Comparison of ENCODE assay signal across 10 cellular contexts in genomic region chr2:157182834-157183396, GRCh38.
A peak's percentile ranks its signal among the peaks of the same experiment; 100 is the strongest.
DNase-seq lines count a peak whose midpoint lies in the region; ATAC-seq and TF ChIP-seq lines count a peak whose summit lies in the region.
"Had no signal": no experiment of that assay in that cellular context is flagged by ENCODE, and none has a peak within 500 bp of the region (broad histone marks: within the 10 kb centered on the region; RNA-seq: fewer than 3 reads in every experiment).

No MANE protein-coding gene starts in this region.

- no peak overlapping the region for H3K4me2 ChIP-seq in OCI-LY3 (ENCODE audit: low read length)

- H3K9me3 ChIP-seq in OCI-LY3 (ENCODE audit: insufficient read depth, low read length) = no peaks in the 10 kb centered on the region
- H3K9me3 ChIP-seq in esophagus squamous epithelium = no peaks in the 10 kb centered on the region
- H3K9me3 ChIP-seq in SJCRH30 (replicated peaks) = no peaks in the 10 kb centered on the region

- intact Hi-C loops in activated CD4-positive, alpha-beta T cell treated with anti-CD3 and anti-CD28 coated beads for 36 hours (cut with DNase I, micrococcal nuclease) = no loop called here
- intact Hi-C loops in esophagus squamous epithelium (cut with DNase I) = no loop called here

- WGBS in esophagus squamous epithelium, 2 donors = 4 to 9% methylated on average over 3 of the region's 3 CpGs

- no peak overlapping the region for H3K27ac Mint-ChIP-seq in activated CD4-positive, alpha-beta T cell treated with anti-CD3 and anti-CD28 coated beads for 36 hours
- no peak overlapping the region for H3K27ac Mint-ChIP-seq in stimulated activated effector memory CD8-positive, alpha-beta T cell treated with anti-CD3 and anti-CD28 coated beads, Interleukin-12 subunit alpha, Interleukin-12 subunit beta, amount 100 ng/mL, for 72 hours

- CTCF ChIA-PET in activated CD4-positive, alpha-beta T cell treated with anti-CD3 and anti-CD28 coated beads for 36 hours (lab: Charles Lee) = interaction anchor here (0.7 to 2.2 kb wide), 2 partner anchors 11 to 949 kb away, joined by 3 to 10 read pairs; no protein-coding TSS in a partner anchor

- H3K27ac ChIP-seq in OCI-LY3 (ENCODE audit: low read length) (no peak overlapping the region), esophagus squamous epithelium (peak overlapping the region in 3 of 4 donors; percentile 27 to 51 (median 51)), SJCRH30 (no peak overlapping the region)

- H3K36me3 ChIP-seq in OCI-LY3 (replicated peaks; ENCODE audit: low read depth, low read length) = no peaks in the 10 kb centered on the region
- no peaks in the 10 kb centered on the region for H3K36me3 ChIP-seq in esophagus squamous epithelium
- H3K36me3 ChIP-seq in SJCRH30 = no peaks in the 10 kb centered on the region

- no peaks in the 10 kb centered on the region for H3K4me1 ChIP-seq in OCI-LY3 (ENCODE audit: low read length)
- H3K4me1 ChIP-seq in esophagus squamous epithelium = peaks cover 5 to 12% (median 7%) of the 10 kb centered on the region in 3 donors
- H3K4me1 ChIP-seq in SJCRH30 = 0 out of 2 replicates have a peak, but pooled peaks cover 2% of the 10 kb centered on the region

- peak; percentile 65 for ATAC-seq in activated CD4-positive, alpha-beta T cell treated with anti-CD3 and anti-CD28 coated beads for 36 hours
- peak; percentile 67 for ATAC-seq in stimulated activated effector memory CD8-positive, alpha-beta T cell treated with anti-CD3 and anti-CD28 coated beads, Interleukin-12 subunit alpha, Interleukin-12 subunit beta, amount 100 ng/mL, for 72 hours
- ATAC-seq in HG03469 (IDR thresholded peaks at IDR 0.05; ENCODE audit: unreplicated experiment) = no peak

- no peak for DNase-seq in activated CD4-positive, alpha-beta T cell treated with anti-CD3 and anti-CD28 coated beads for 36 hours
- DNase-seq in activated CD4-positive, alpha-beta T cell treated with anti-CD3 and anti-CD28 coated beads, Interleukin-2, amount 50 U/mL, for 1 hour = no peak
- DNase-seq in esophagus squamous epithelium (lab: John Stamatoyannopoulos, UW) (no peak), UCSD-AML1 (lab: John Stamatoyannopoulos, UW; ENCODE audit: unreplicated experiment) (no peak), SJCRH30 (no peak)
- DNase-seq in stimulated activated effector memory CD8-positive, alpha-beta T cell treated with anti-CD3 and anti-CD28 coated beads, Interleukin-12 subunit alpha, Interleukin-12 subunit beta, amount 100 ng/mL, for 72 hours (ENCODE audit: low spot score in 2 of 2) = no peak
- DNase-seq: COR-L47, small intestine had no signal

- H4K20me1 ChIP-seq in OCI-LY3 (ENCODE audit: insufficient read depth, low read length) = no peaks in the 10 kb centered on the region

- H3K9me3 Mint-ChIP-seq in activated CD4-positive, alpha-beta T cell treated with anti-CD3 and anti-CD28 coated beads for 36 hours (ENCODE audit: low read depth) = no peaks in the 10 kb centered on the region
- no peaks in the 10 kb centered on the region for H3K9me3 Mint-ChIP-seq in stimulated activated effector memory CD8-positive, alpha-beta T cell treated with anti-CD3 and anti-CD28 coated beads, Interleukin-12 subunit alpha, Interleukin-12 subunit beta, amount 100 ng/mL, for 72 hours

- H3K4me3 Mint-ChIP-seq in activated CD4-positive, alpha-beta T cell treated with anti-CD3 and anti-CD28 coated beads for 36 hours = no peak overlapping the region
- no peak overlapping the region for H3K4me3 Mint-ChIP-seq in stimulated activated effector memory CD8-positive, alpha-beta T cell treated with anti-CD3 and anti-CD28 coated beads, Interleukin-12 subunit alpha, Interleukin-12 subunit beta, amount 100 ng/mL, for 72 hours

- H3K4me3 ChIP-seq in OCI-LY3 (ENCODE audit: low read length) (no peak overlapping the region), esophagus squamous epithelium (no peak overlapping the region), SJCRH30 (no peak overlapping the region)

- TF ChIP-seq CTCF in OCI-LY3 (IDR thresholded peaks at IDR 0.05; ENCODE audit: low read depth, low read length) (no peak), esophagus squamous epithelium (IDR thresholded peaks at IDR 0.05) (no peak)

- no peaks in the 10 kb centered on the region for H3K36me3 Mint-ChIP-seq in activated CD4-positive, alpha-beta T cell treated with anti-CD3 and anti-CD28 coated beads for 36 hours (ENCODE audit: low read depth)
- no peaks in the 10 kb centered on the region for H3K36me3 Mint-ChIP-seq in stimulated activated effector memory CD8-positive, alpha-beta T cell treated with anti-CD3 and anti-CD28 coated beads, Interleukin-12 subunit alpha, Interleukin-12 subunit beta, amount 100 ng/mL, for 72 hours

- H3K27me3 ChIP-seq in OCI-LY3 (ENCODE audit: low read depth, low read length) = no peaks in the 10 kb centered on the region
- no peaks in the 10 kb centered on the region for H3K27me3 ChIP-seq in esophagus squamous epithelium
- H3K27me3 ChIP-seq in SJCRH30 = no peaks in the 10 kb centered on the region

- H3K79me2 ChIP-seq in OCI-LY3 (ENCODE audit: low read length) = no peaks in the 10 kb centered on the region

- peaks cover 3% of the 10 kb centered on the region for H3K27me3 Mint-ChIP-seq in activated CD4-positive, alpha-beta T cell treated with anti-CD3 and anti-CD28 coated beads for 36 hours

- POLR2A ChIA-PET in activated CD4-positive, alpha-beta T cell treated with anti-CD3 and anti-CD28 coated beads for 36 hours (lab: Charles Lee) = no interaction called here

- no peak for TF ChIP-seq POLR2A in esophagus squamous epithelium (IDR thresholded peaks at IDR 0.05)

- H3K9ac ChIP-seq in OCI-LY3 (ENCODE audit: low read length) = no peak overlapping the region

- peaks cover 11% of the 10 kb centered on the region for H3K4me1 Mint-ChIP-seq in activated CD4-positive, alpha-beta T cell treated with anti-CD3 and anti-CD28 coated beads for 36 hours
- peaks cover 9% of the 10 kb centered on the region for H3K4me1 Mint-ChIP-seq in stimulated activated effector memory CD8-positive, alpha-beta T cell treated with anti-CD3 and anti-CD28 coated beads, Interleukin-12 subunit alpha, Interleukin-12 subunit beta, amount 100 ng/mL, for 72 hours

- peak overlapping the region; percentile 40; the same call in 1 of the 2 replicates for H2AFZ ChIP-seq in OCI-LY3 (ENCODE audit: low read depth, low read length)

Comparison
In these comparisons a context has a peak if more than half of its experiments do, and no peak if none do; other contexts are left out.
1. H3K27ac ChIP-seq: peak in esophagus squamous epithelium (3 of 4); none in OCI-LY3 (single experiment) and SJCRH30 (single experiment).